ENCODE assay signal across 11 cellular contexts in genomic region chr17:3894927-3895343, GRCh38. TPM values are rescaled to one million over a fixed set of nuclear protein-coding genes. Genes with fewer than 3 reads are reported as not detected.
DNase-seq lines count a peak whose midpoint lies in the region; ATAC-seq and TF ChIP-seq lines count a peak whose summit lies in the region.
"Had no signal": no experiment of that assay in that cellular context is flagged by ENCODE, and none has a peak within 500 bp of the region (broad histone marks: within the 10 kb centered on the region; RNA-seq: fewer than 3 reads in every experiment).

No MANE protein-coding gene starts in this region.

- H3K27ac Mint-ChIP-seq in nephron: peak overlapping the region; percentile 31 to 79 (median 61)

- H3K9me3 Mint-ChIP-seq in nephron: no peaks in the 10 kb centered on the region

- DNase-seq in CD1c-positive myeloid dendritic cell (ENCODE audit: extremely low spot score) (peak; percentile 69), NCI-H69 (lab: John Stamatoyannopoulos, UW) (peak; percentile 15), islet precursor cell (no peak), activated T-cell treated with anti-CD3 and anti-CD28 coated beads for 4 hours (no peak)
- DNase-seq in activated CD4-positive, CD25-positive, alpha-beta regulatory T cell (lab: John Stamatoyannopoulos, UW): no peak
- DNase-seq: activated gamma-delta T cell, NCI-H1694, T-helper 1 cell had no signal

- peaks cover 7% of the 10 kb centered on the region for H3K27me3 Mint-ChIP-seq in nephron (ENCODE audit: low read depth)

- no peaks in the 10 kb centered on the region for H3K36me3 Mint-ChIP-seq in nephron (ENCODE audit: low read depth)

- TF ChIP-seq CTCF in nephron (IDR thresholded peaks at IDR 0.05; ENCODE audit: unreplicated experiment in 3 of 3): no peak

- H3K4me3 Mint-ChIP-seq in nephron: peak overlapping the region in 2 of 3 experiments; percentile 1 to 87

- peaks cover 46% of the 10 kb centered on the region for H3K4me1 Mint-ChIP-seq in nephron

- peak; percentile 30 for ATAC-seq in esophagus mucosa
- ATAC-seq in HG02759 (IDR thresholded peaks at IDR 0.05; ENCODE audit: unreplicated experiment): no peak

RNA-seq across cellular contexts. Expression of gene CAMKK1, which starts 2.1 kb away (rescaled TPM):
- total RNA-seq in esophagus mucosa: 4.2 TPM

RNA-seq across cellular contexts. Expression of gene P2RX1, which starts 21.3 kb away (rescaled TPM):
- total RNA-seq in esophagus mucosa: 0.68 TPM

RNA-seq across cellular contexts. Expression of gene NCBP3, which starts 48.9 kb away (rescaled TPM):
- total RNA-seq in esophagus mucosa: 14.9 TPM

Comparison
In these comparisons a context has a peak if more than half of its experiments do, and no peak if none do; other contexts are left out.
1. DNase-seq: peak in CD1c-positive myeloid dendritic cell (single experiment) and NCI-H69 (single experiment); none in islet precursor cell (single experiment), activated CD4-positive, CD25-positive, alpha-beta regulatory T cell (0 of 4) and activated T-cell treated with anti-CD3 and anti-CD28 coated beads for 4 hours (single experiment).